15 cellular contexts compared by ENCODE assay signal in genomic region chr21:15327637-15328265, GRCh38.
DNase-seq lines count a peak whose midpoint lies in the region; ATAC-seq, FAIRE-seq and TF ChIP-seq lines count a peak whose summit lies in the region.
"Had no signal": no experiment of that assay in that cellular context is flagged by ENCODE, and none has a peak within 500 bp of the region (broad histone marks: within the 10 kb centered on the region; RNA-seq: fewer than 3 reads in every experiment).

No MANE protein-coding gene starts in this region.

- H3K4me1 ChIP-seq in right lobe of liver, result peaks cover 0 to 7% (median 0%) of the 10 kb centered on the region in 4 donors
- no peaks in the 10 kb centered on the region for H3K4me1 ChIP-seq in psoas muscle
- H3K4me1 ChIP-seq: BLaER1 treated with 17β-estradiol and CSF1 and Interleukin-3, amounts not matched to agents 10 nM and 100 nM had no signal

- FAIRE-seq in bronchial epithelial cell (lab: Jason Lieb, UNC), result peak; percentile 47
- FAIRE-seq: GM12878 had no signal

- H3K9me3 ChIP-seq in right lobe of liver, result no peaks in the 10 kb centered on the region
- no peaks in the 10 kb centered on the region for H3K9me3 ChIP-seq in psoas muscle

- H3K27me3 ChIP-seq in bronchial epithelial cell (ENCODE audit: control insufficient read depth, insufficient read depth, low read length) (no peaks in the 10 kb centered on the region), right lobe of liver (no peaks in the 10 kb centered on the region), psoas muscle (ENCODE audit: insufficient read depth in 3 of 3, low read length in 2 of 3) (no peaks in the 10 kb centered on the region)
- H3K27me3 ChIP-seq: BLaER1 treated with 17β-estradiol and CSF1 and Interleukin-3, amounts not matched to agents 10 nM and 100 nM had no signal

- TF ChIP-seq CTCF in bronchial epithelial cell (IDR thresholded peaks at IDR 0.05; ENCODE audit: insufficient read depth, low read length, severe bottlenecking) (no peak), right lobe of liver (IDR thresholded peaks at IDR 0.05) (no peak), psoas muscle (IDR thresholded peaks at IDR 0.05) (no peak)

- no peak overlapping the region for H3K27ac ChIP-seq in right lobe of liver
- H3K27ac ChIP-seq in psoas muscle, result no peak overlapping the region
- H3K27ac ChIP-seq: BLaER1 treated with 17β-estradiol and CSF1 and Interleukin-3, amounts not matched to agents 10 nM and 100 nM; GM23248 had no signal

- H3K36me3 Mint-ChIP-seq in stimulated activated effector memory CD8-positive, alpha-beta T cell treated with anti-CD3 and anti-CD28 coated beads, Interleukin-12 subunit alpha, Interleukin-12 subunit beta, amount 100 ng/mL, for 72 hours, result no peaks in the 10 kb centered on the region
- H3K36me3 Mint-ChIP-seq: CD4-positive, CD25-positive, alpha-beta regulatory T cell had no signal

- 13% methylated on average over 1 of the region's 2 CpGs for WGBS in right lobe of liver (ENCODE audit: insufficient coverage, low coverage, low lambda C conversion rate, missing lambda C conversion rate)
- WGBS in psoas muscle, 3 donors, result 83 to 89% (median 83%) methylated on average over 2 of the region's 2 CpGs

- no peaks in the 10 kb centered on the region for H3K4me1 Mint-ChIP-seq in stimulated activated effector memory CD8-positive, alpha-beta T cell treated with anti-CD3 and anti-CD28 coated beads, Interleukin-12 subunit alpha, Interleukin-12 subunit beta, amount 100 ng/mL, for 72 hours
- H3K4me1 Mint-ChIP-seq: CD4-positive, CD25-positive, alpha-beta regulatory T cell had no signal

- no peaks in the 10 kb centered on the region for H3K9me3 Mint-ChIP-seq in stimulated activated effector memory CD8-positive, alpha-beta T cell treated with anti-CD3 and anti-CD28 coated beads, Interleukin-12 subunit alpha, Interleukin-12 subunit beta, amount 100 ng/mL, for 72 hours

- no peak for TF ChIP-seq POLR2A in right lobe of liver (IDR thresholded peaks at IDR 0.05)

- H3K27ac Mint-ChIP-seq in stimulated activated effector memory CD8-positive, alpha-beta T cell treated with anti-CD3 and anti-CD28 coated beads, Interleukin-12 subunit alpha, Interleukin-12 subunit beta, amount 100 ng/mL, for 72 hours, result no peak overlapping the region
- H3K27ac Mint-ChIP-seq: CD4-positive, CD25-positive, alpha-beta regulatory T cell had no signal

- peak; percentile 41 to 74 for ATAC-seq in left cardiac atrium
- ATAC-seq in right lobe of liver, result peak in 3 of 4 donors; percentile 24 to 47 (median 30)
- ATAC-seq in stimulated activated effector memory CD8-positive, alpha-beta T cell treated with anti-CD3 and anti-CD28 coated beads, Interleukin-12 subunit alpha, Interleukin-12 subunit beta, amount 100 ng/mL, for 72 hours, result peak; percentile 52
- no peak for ATAC-seq in psoas muscle
- no peak for ATAC-seq in HG02759 (IDR thresholded peaks at IDR 0.05; ENCODE audit: unreplicated experiment)
- ATAC-seq: GM12878 had no signal

- no peak overlapping the region for H3K4me3 ChIP-seq in bronchial epithelial cell (ENCODE audit: low read depth, low read length)
- no peak overlapping the region for H3K4me3 ChIP-seq in right lobe of liver
- no peak overlapping the region for H3K4me3 ChIP-seq in psoas muscle
- H3K4me3 ChIP-seq: BLaER1 treated with 17β-estradiol and CSF1 and Interleukin-3, amounts not matched to agents 10 nM and 100 nM; GM12878; GM23248 had no signal

- DNase-seq in left cardiac atrium (no peak), cardiac septum (ENCODE audit: low spot score) (no peak), bronchial epithelial cell (ENCODE audit: low read depth) (no peak), right lobe of liver (no peak), GOT3 (lab: John Stamatoyannopoulos, UW) (no peak), psoas muscle (no peak)
- no peak for DNase-seq in stimulated activated effector memory CD8-positive, alpha-beta T cell treated with anti-CD3 and anti-CD28 coated beads, Interleukin-12 subunit alpha, Interleukin-12 subunit beta, amount 100 ng/mL, for 72 hours (ENCODE audit: low spot score in 2 of 2)
- DNase-seq: ACHN; CD4-positive, CD25-positive, alpha-beta regulatory T cell; DMS53; GM23248; H7 had no signal

- H3K4me3 Mint-ChIP-seq in stimulated activated effector memory CD8-positive, alpha-beta T cell treated with anti-CD3 and anti-CD28 coated beads, Interleukin-12 subunit alpha, Interleukin-12 subunit beta, amount 100 ng/mL, for 72 hours, result no peak overlapping the region
- H3K4me3 Mint-ChIP-seq: CD4-positive, CD25-positive, alpha-beta regulatory T cell had no signal

- intact Hi-C loops in left cardiac atrium (cut with DNase I) (no loop called here), cardiac septum (cut with DNase I) (no loop called here), right lobe of liver (cut with DNase I) (no loop called here), psoas muscle (cut with DNase I) (no loop called here)

- no peaks in the 10 kb centered on the region for H3K36me3 ChIP-seq in bronchial epithelial cell (ENCODE audit: control insufficient read depth, insufficient read depth, low read length)
- no peaks in the 10 kb centered on the region for H3K36me3 ChIP-seq in right lobe of liver
- no peaks in the 10 kb centered on the region for H3K36me3 ChIP-seq in psoas muscle (ENCODE audit: insufficient read depth in 1 of 2, low read depth in 1 of 2)

Comparison
In these comparisons a context has a peak if more than half of its experiments do, and no peak if none do; other contexts are left out.
1. ATAC-seq: peak in left cardiac atrium (2 of 2), right lobe of liver (3 of 4) and stimulated activated effector memory CD8-positive, alpha-beta T cell treated with anti-CD3 and anti-CD28 coated beads, Interleukin-12 subunit alpha, Interleukin-12 subunit beta, amount 100 ng/mL, for 72 hours (single experiment); none in psoas muscle (0 of 4) and HG02759 (single experiment).